12 cellular contexts compared by ENCODE assay signal in genomic region chr5:160175438-160176218, GRCh38. TPM values are rescaled to one million over a fixed set of nuclear protein-coding genes. Genes with fewer than 3 reads are reported as not detected.
DNase-seq lines count a peak whose midpoint lies in the region; ATAC-seq and TF ChIP-seq lines count a peak whose summit lies in the region.
"Had no signal": no experiment of that assay in that cellular context is flagged by ENCODE, and none has a peak within 500 bp of the region (broad histone marks: within the 10 kb centered on the region; RNA-seq: fewer than 3 reads in every experiment).

No MANE protein-coding gene starts in this region.

- no peak overlapping the region for H3K4me3 ChIP-seq in fibroblast of lung (replicated peaks in 1 of 4; ENCODE audit: control extremely low read depth in 1 of 4, insufficient read depth in 1 of 4, low read depth in 3 of 4, low read length in 4 of 4)
- H3K4me3 ChIP-seq in ovary: no peak overlapping the region
- H3K4me3 ChIP-seq in CD4-positive, alpha-beta memory T cell (ENCODE audit: low read length in 2 of 2): no peak overlapping the region

- H4K20me1 ChIP-seq in fibroblast of lung (ENCODE audit: control insufficient read depth, extremely low read depth, insufficient read depth, low read length): no peaks in the 10 kb centered on the region

- TF ChIP-seq CTCF in fibroblast of lung (conservative IDR thresholded peaks at IDR 0.05 in 1 of 2, IDR thresholded peaks at IDR 0.05 in 1 of 2; ENCODE audit: low read depth in 1 of 2, low read length in 2 of 2) (no peak), ovary (IDR thresholded peaks at IDR 0.05) (no peak)

- H3K9me3 ChIP-seq in fibroblast of lung (ENCODE audit: control insufficient read depth, insufficient read depth, low read depth, low read length) (no peaks in the 10 kb centered on the region), ovary (no peaks in the 10 kb centered on the region)
- no peaks in the 10 kb centered on the region for H3K9me3 ChIP-seq in CD4-positive, alpha-beta memory T cell (ENCODE audit: control insufficient read depth in 1 of 2, low read length in 2 of 2)

- no peaks in the 10 kb centered on the region for H3K27me3 ChIP-seq in fibroblast of lung (ENCODE audit: control insufficient read depth, insufficient read depth, low read length)
- H3K27me3 ChIP-seq in ovary: no peaks in the 10 kb centered on the region
- no peaks in the 10 kb centered on the region for H3K27me3 ChIP-seq in CD4-positive, alpha-beta memory T cell (ENCODE audit: insufficient read depth, low read length)

- peak; percentile 79 for DNase-seq in DMS 273 treated with DMSO at 0.1 percent for 48 hours (lab: John Stamatoyannopoulos, UW)
- DNase-seq in NCI-H69 (lab: John Stamatoyannopoulos, UW): peak; percentile 85
- DNase-seq in fibroblast of lung (ENCODE audit: low read depth in 2 of 2): peak; percentile 35 to 60
- peak; percentile 49 to 80 (median 62) for DNase-seq in ovary
- DNase-seq in T-helper 1 cell: no peak
- DNase-seq in CD4-positive, alpha-beta memory T cell: no peak
- DNase-seq in 8988T: no peak
- DNase-seq: amniotic stem cell, islet precursor cell had no signal

- H3K27ac Mint-ChIP-seq in CD4-positive, alpha-beta memory T cell: no peak overlapping the region

- POLR2A ChIA-PET in CD4-positive, alpha-beta memory T cell (lab: Charles Lee; ENCODE audit: partially characterized antibody): no interaction called here

- H3K27me3 Mint-ChIP-seq in CD4-positive, alpha-beta memory T cell: peaks cover 0 to 4% of the 10 kb centered on the region in 2 donors

- H2AFZ ChIP-seq in fibroblast of lung (ENCODE audit: low read length): peak overlapping the region; percentile 68

- no peaks in the 10 kb centered on the region for H3K79me2 ChIP-seq in fibroblast of lung (ENCODE audit: control insufficient read depth, insufficient read depth, low read length)

- WGBS in ovary, 3 donors: 26 to 34% (median 32%) methylated on average over 18 of the region's 18 CpGs

- no peaks in the 10 kb centered on the region for H3K36me3 ChIP-seq in fibroblast of lung (ENCODE audit: control insufficient read depth, insufficient read depth, low read length)
- no peaks in the 10 kb centered on the region for H3K36me3 ChIP-seq in ovary
- no peaks in the 10 kb centered on the region for H3K36me3 ChIP-seq in CD4-positive, alpha-beta memory T cell (ENCODE audit: insufficient read depth, low read length)

- no peak for ATAC-seq in HG03520 (IDR thresholded peaks at IDR 0.05; ENCODE audit: unreplicated experiment)
- ATAC-seq: HepG2 had no signal

- no peaks in the 10 kb centered on the region for H3K9me3 Mint-ChIP-seq in CD4-positive, alpha-beta memory T cell

- H3K27ac ChIP-seq in fibroblast of lung (ENCODE audit: insufficient read depth, low read length) (no peak overlapping the region), ovary (no peak overlapping the region)
- no peak overlapping the region for H3K27ac ChIP-seq in CD4-positive, alpha-beta memory T cell (ENCODE audit: low read depth, low read length)

- CTCF ChIA-PET in CD4-positive, alpha-beta memory T cell (lab: Charles Lee; ENCODE audit: partially characterized antibody): interaction anchor here (0.9 kb wide), 2 partner anchors 19 to 26 kb away, joined by 3 read pairs; no protein-coding TSS in a partner anchor

- no peak overlapping the region for H3K9ac ChIP-seq in fibroblast of lung (ENCODE audit: insufficient read depth, low read length)

- H3K4me3 Mint-ChIP-seq in CD4-positive, alpha-beta memory T cell: no peak overlapping the region

- H3K4me1 Mint-ChIP-seq in CD4-positive, alpha-beta memory T cell: no peaks in the 10 kb centered on the region

- TF ChIP-seq POLR2A in ovary (IDR thresholded peaks at IDR 0.05): no peak

- no peaks in the 10 kb centered on the region for H3K36me3 Mint-ChIP-seq in CD4-positive, alpha-beta memory T cell

- no peak overlapping the region for H3K4me2 ChIP-seq in fibroblast of lung (ENCODE audit: extremely low read depth, insufficient read depth, low read length)

- peaks cover 4% of the 10 kb centered on the region for H3K4me1 ChIP-seq in fibroblast of lung (ENCODE audit: control insufficient read depth, extremely low read depth, insufficient read depth, low read length)
- H3K4me1 ChIP-seq in ovary (ENCODE audit: insufficient read depth): peaks cover 12% of the 10 kb centered on the region
- H3K4me1 ChIP-seq in CD4-positive, alpha-beta memory T cell (ENCODE audit: insufficient read depth, low read length): no peaks in the 10 kb centered on the region

- no peak for TF ChIP-seq EP300 in ovary (IDR thresholded peaks at IDR 0.05)

- intact Hi-C loops in ovary (cut with DNase I): no loop called here
- intact Hi-C loops in CD4-positive, alpha-beta memory T cell (cut with micrococcal nuclease): no loop called here

RNA-seq across cellular contexts. Expression of gene FABP6, which starts 53.7 kb away (rescaled TPM):
- total RNA-seq in fibroblast of lung (not detected in 2 replicates), ovary (10 to 100 TPM in 1 of 7 donors, under 1 TPM in 2, not detected in 4; 0.83 to 10.6 (median 1.00) TPM)
- polyA plus RNA-seq in fibroblast of lung (not detected in 2 replicates), ovary (1 to 10 TPM in 1 of 2 donors, not detected in 1; 4.5 TPM)
- polyA plus RNA-seq in fibroblast of lung (2012): not detected in 2 replicates
- polyA minus RNA-seq in fibroblast of lung (ENCODE audit: low replicate concordance): not detected in 2 replicates
- not detected for total RNA-seq in CD4-positive, alpha-beta memory T cell
- not detected for polyA plus RNA-seq in CD4-positive, alpha-beta memory T cell
- total RNA-seq: HepG2; T-helper 1 cell treated with Interleukin-12 subunit alpha and Interleukin-12 subunit beta and Interleukin-4 antibody, amounts not matched to agents 30 ng/mL and 1 ng/mL, for 36 hours had no signal

RNA-seq across cellular contexts. Expression of gene PWWP2A, which starts 56.4 kb away (rescaled TPM):
- 14.9 and 17.0 TPM in 2 replicates for total RNA-seq in fibroblast of lung
- polyA plus RNA-seq in fibroblast of lung: 10.4 and 11.7 TPM in 2 replicates
- polyA plus RNA-seq in fibroblast of lung (2012): 7.7 and 8.5 TPM in 2 replicates
- polyA minus RNA-seq in fibroblast of lung (ENCODE audit: low replicate concordance): 3.1 and 6.5 TPM in 2 replicates
- total RNA-seq in ovary: 10 to 100 TPM; 23.2 to 48.5 (median 27.9) TPM
- 10 to 100 TPM in 1 of 2 donors, 1 to 10 TPM in 1; 7.6 to 20.5 TPM for polyA plus RNA-seq in ovary
- 10 to 100 TPM; 38.7 to 40.6 TPM for total RNA-seq in CD4-positive, alpha-beta memory T cell
- 10 to 100 TPM; 29.6 to 32.4 TPM for polyA plus RNA-seq in CD4-positive, alpha-beta memory T cell

Comparison
In these comparisons a context has a peak if more than half of its experiments do, and no peak if none do; other contexts are left out.
1. DNase-seq: peak in DMS 273 treated with DMSO at 0.1 percent for 48 hours (single experiment), NCI-H69 (single experiment), fibroblast of lung (2 of 2) and ovary (5 of 5); none in T-helper 1 cell (0 of 5), CD4-positive, alpha-beta memory T cell (0 of 5) and 8988T (single experiment).